9 cellular contexts compared by ENCODE assay signal in the genomic region with DNA sequence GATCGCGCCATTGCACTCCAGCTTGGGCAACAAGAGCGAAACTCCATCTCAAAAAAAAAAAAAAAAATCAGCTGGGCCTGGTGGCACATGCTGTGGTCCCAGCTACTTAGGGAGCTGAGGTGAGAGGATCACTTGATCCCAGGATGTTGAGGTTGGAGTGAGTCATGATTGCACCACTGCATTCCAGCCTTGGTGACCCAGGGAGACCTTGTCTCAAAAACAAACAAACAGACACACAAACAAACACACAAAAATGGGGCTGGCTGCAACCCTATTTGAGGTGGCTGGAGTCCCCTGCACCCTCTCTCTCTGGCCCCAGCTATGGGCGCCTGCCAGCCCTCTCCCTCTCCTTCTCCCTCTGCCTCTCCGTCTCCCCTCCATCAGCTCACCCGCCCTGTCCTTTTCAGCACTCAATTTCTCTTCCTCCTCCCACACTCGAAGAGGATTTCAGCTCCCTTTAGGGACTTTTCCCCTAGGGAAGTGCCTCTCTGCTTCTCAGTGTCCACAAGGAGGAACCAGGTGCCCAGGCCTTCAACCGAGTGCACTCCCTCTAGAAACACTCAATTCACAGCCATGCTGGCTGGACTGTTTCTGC. TPM values are rescaled to one million over a fixed set of nuclear protein-coding genes. Genes with fewer than 3 reads are reported as not detected.
A peak's percentile ranks its signal among the peaks of the same experiment; 100 is the strongest.
DNase-seq lines count a peak whose midpoint lies in the region; ATAC-seq, FAIRE-seq and TF ChIP-seq lines count a peak whose summit lies in the region.
"Had no signal": no experiment of that assay in that cellular context is flagged by ENCODE, and none has a peak within 500 bp of the region (broad histone marks: within the 10 kb centered on the region; RNA-seq: fewer than 3 reads in every experiment).

No MANE protein-coding gene starts in this region.

- H3K36me3 Mint-ChIP-seq in Calu3 (ENCODE audit: insufficient read depth, unreplicated experiment) (peaks cover 6% of the 10 kb centered on the region), mesothelial cell of epicardium (no peaks in the 10 kb centered on the region)

- FAIRE-seq in GM19239 (lab: Jason Lieb, UNC): no peak

- H3K4me1 Mint-ChIP-seq in Calu3 (ENCODE audit: low read depth, unreplicated experiment) (peaks cover 34% of the 10 kb centered on the region), mesothelial cell of epicardium (peaks cover 43% of the 10 kb centered on the region)

- no peaks in the 10 kb centered on the region for H3K36me3 ChIP-seq in brain microvascular endothelial cell (replicated peaks)
- H3K36me3 ChIP-seq: right atrium auricular region had no signal

- CTCF ChIA-PET in Calu3 (lab: Charles Lee): interaction anchor here (0.7 to 3.4 kb wide), 12 partner anchors 8 to 515 kb away, joined by 3 to 89 read pairs (median 6); partner anchors contain the start of genes PAM16 and TFAP4

- in situ Hi-C loops in brain microvascular endothelial cell (cut with HindIII; ENCODE audit: low pct_ligation_motif_present, low sequenced_read_pairs): no loop called here

- peak overlapping the region; percentile 78 for H3K27ac Mint-ChIP-seq in Calu3 (ENCODE audit: unreplicated experiment)
- peak overlapping the region; percentile 83 for H3K27ac Mint-ChIP-seq in mesothelial cell of epicardium

- H3K9me3 Mint-ChIP-seq in Calu3 (ENCODE audit: low read depth, unreplicated experiment) (no peaks in the 10 kb centered on the region), mesothelial cell of epicardium (no peaks in the 10 kb centered on the region)

- no peak for ATAC-seq in HG03378 (IDR thresholded peaks at IDR 0.05; ENCODE audit: unreplicated experiment)

- no TSS peak for BruUV-seq in Calu3 (replicated peaks; lab: Mats Ljungman, UMichigan)

- H3K4me3 ChIP-seq in brain microvascular endothelial cell (ENCODE audit: low read depth, low read length): no peak overlapping the region
- H3K4me3 ChIP-seq: right atrium auricular region had no signal

- TF ChIP-seq CTCF in Calu3 (IDR thresholded peaks at IDR 0.05; ENCODE audit: unreplicated experiment): no peak
- TF ChIP-seq CTCF in brain microvascular endothelial cell (IDR thresholded peaks at IDR 0.05; ENCODE audit: low read depth, low read length, missing control alignments): peak; percentile 53
- no peak for TF ChIP-seq CTCF in mesothelial cell of epicardium (IDR thresholded peaks at IDR 0.05; ENCODE audit: unreplicated experiment)

- H3K27ac ChIP-seq in brain microvascular endothelial cell: no peak overlapping the region

- H3K27me3 Mint-ChIP-seq in Calu3 (ENCODE audit: unreplicated experiment) (no peaks in the 10 kb centered on the region), mesothelial cell of epicardium (ENCODE audit: low read depth) (no peaks in the 10 kb centered on the region)

- intact Hi-C loops in Calu3 (cut with micrococcal nuclease; ENCODE audit: unreplicated experiment): no loop called here

- DNase-seq in Calu3 (peak; percentile 65), LHCN-M2 (ENCODE audit: low read depth) (peak; percentile 93), brain microvascular endothelial cell (peak; percentile 23), mesothelial cell of epicardium (ENCODE audit: low spot score in 2 of 2, unreplicated experiment in 2 of 2) (no peak), SKM-1 (lab: John Stamatoyannopoulos, UW; ENCODE audit: unreplicated experiment) (no peak), NCI-H510A treated with DMSO at 0.1 percent for 48 hours (lab: John Stamatoyannopoulos, UW) (no peak), GM19239 (ENCODE audit: insufficient read length, low spot score) (no peak)

- H3K4me3 Mint-ChIP-seq in Calu3 (ENCODE audit: low read depth, unreplicated experiment) (peak overlapping the region; percentile 12), mesothelial cell of epicardium (no peak overlapping the region)

- H3K27me3 ChIP-seq in brain microvascular endothelial cell (replicated peaks): no peaks in the 10 kb centered on the region
- H3K27me3 ChIP-seq: right atrium auricular region had no signal

RNA-seq across cellular contexts. Expression of gene TFAP4, which starts 17.5 kb away (rescaled TPM):
- total RNA-seq in Calu3 (2022): 31.4 and 31.9 TPM in 2 replicates
- 7.0 and 11.1 TPM in 2 replicates for total RNA-seq in LHCN-M2 (2014; rRNA removed)
- 4.4 TPM for polyA plus RNA-seq in LHCN-M2 (2012)
- total RNA-seq in mesothelial cell of epicardium: 28.8 to 33.7 TPM (median 29.5 TPM) in 3 replicates

RNA-seq across cellular contexts. Expression of gene GLIS2, which starts 25.5 kb away (rescaled TPM):
- total RNA-seq in Calu3 (2022): 22.1 and 24.5 TPM in 2 replicates
- total RNA-seq in LHCN-M2 (2014; rRNA removed): 1.1 and 1.3 TPM in 2 replicates
- polyA plus RNA-seq in LHCN-M2 (2012): 13.5 TPM
- total RNA-seq in mesothelial cell of epicardium: 78.2 to 80.3 TPM (median 79.6 TPM) in 3 replicates

RNA-seq across cellular contexts. Expression of gene SRL, which starts 48.5 kb away (rescaled TPM):
- total RNA-seq in Calu3 (2022) (0.12 TPM in 1 of 2 replicates, not detected in the other), LHCN-M2 (2014; rRNA removed) (not detected in 2 replicates), mesothelial cell of epicardium (1.7 to 1.8 TPM (median 1.8 TPM) in 3 replicates)
- polyA plus RNA-seq in LHCN-M2 (2012): not detected

Comparison
In these comparisons a context has a peak if more than half of its experiments do, and no peak if none do; other contexts are left out.
1. DNase-seq: peak in Calu3 (single experiment), LHCN-M2 (single experiment) and brain microvascular endothelial cell (single experiment); none in mesothelial cell of epicardium (0 of 2), SKM-1 (single experiment), NCI-H510A treated with DMSO at 0.1 percent for 48 hours (single experiment) and GM19239 (single experiment).
2. RNA of gene GLIS2, which starts 25.5 kb away (total RNA-seq): 78.2 to 80.3 TPM in mesothelial cell of epicardium and 22.1 to 24.5 TPM in Calu3; 1.1 to 1.3 TPM in LHCN-M2; every median in the first group is over 10 times any median in the second.